ENCODE assay signal across 8 cellular contexts in genomic region chr12:7439579-7440505, GRCh38. TPM values are rescaled to one million over a fixed set of nuclear protein-coding genes. Genes with fewer than 3 reads are reported as not detected.
DNase-seq lines count a peak whose midpoint lies in the region; ATAC-seq, FAIRE-seq and TF ChIP-seq lines count a peak whose summit lies in the region.

No MANE protein-coding gene starts in this region.

- H3K4me3 ChIP-seq in BE2C (ENCODE audit: low read depth, low read length) (peak overlapping the region; percentile 41), Peyer's patch (peak overlapping the region in 3 of 4 donors; percentile 3 to 49 (median 40)), K562 (peak overlapping the region; percentile 49)

- H3K4me2 ChIP-seq in K562 (ENCODE audit: insufficient read depth, low read length), result peak overlapping the region; percentile 78

- H3K27ac ChIP-seq in Peyer's patch (peak overlapping the region in 1 of 4 donors; percentile 55), K562 (ENCODE audit: extremely low read depth, low read depth, low read length) (peak overlapping the region; percentile 75)

- H3K27me3 ChIP-seq in BE2C, result peaks cover 12% of the 10 kb centered on the region; the same call in 1 of the 2 replicates
- no peaks in the 10 kb centered on the region for H3K27me3 ChIP-seq in Peyer's patch
- H3K27me3 ChIP-seq in K562 (ENCODE audit: control insufficient read depth in 2 of 2, insufficient read depth in 2 of 2, low read length in 2 of 2), result no peaks in the 10 kb centered on the region

- TF ChIP-seq RAD21 in K562 (CRISPR knock-in tag; conservative IDR thresholded peaks at IDR 0.05 in 1 of 2, IDR thresholded peaks at IDR 0.05 in 1 of 2), result peak; percentile 8 to 23; a peak in 1 of 4 replicates

- DNase-seq in BE2C, result peak; percentile 88
- DNase-seq in Peyer's patch, result peak in 2 of 3 donors; percentile 58 to 59
- DNase-seq in K562 (ENCODE audit: extremely low read depth in 1 of 4, low spot score in 3 of 4), result peak; percentile 69 to 83 (median 73)
- peak; percentile 79 for DNase-seq in iris pigment epithelial cell (ENCODE audit: low read depth)
- peak; percentile 38 for DNase-seq in stimulated activated CD4-positive, alpha-beta T cell treated with anti-CD3 and anti-CD28 coated beads, Interleukin-4, amount 100 ng/mL, for 1 hour
- no peak for DNase-seq in NCI-H128 (lab: John Stamatoyannopoulos, UW; ENCODE audit: unreplicated experiment)
- no peak for DNase-seq in cortex of kidney (lab: John Stamatoyannopoulos, UW)
- no peak for DNase-seq in SKM-1 treated with dmso at 0.1 percent for 144 hours (lab: John Stamatoyannopoulos, UW; ENCODE audit: unreplicated experiment)

- H3K36me3 ChIP-seq in BE2C (no peaks in the 10 kb centered on the region), Peyer's patch (no peaks in the 10 kb centered on the region), K562 (ENCODE audit: control insufficient read depth, insufficient read depth, low read length) (no peaks in the 10 kb centered on the region)

- H3K9me1 ChIP-seq in K562 (ENCODE audit: control insufficient read depth, insufficient read depth, low read length), result no peaks in the 10 kb centered on the region

- H3K9ac ChIP-seq in K562 (ENCODE audit: insufficient read depth in 1 of 2, low read depth in 2 of 2, low read length in 2 of 2), result peak overlapping the region; percentile 68 to 82

- POLR2A ChIA-PET in K562 (lab: Yijun Ruan, JAX), result interaction anchor here (0.9 to 1.2 kb wide), 2 partner anchors 12 to 16 kb away, joined by 3 read pairs; no protein-coding TSS in a partner anchor

- BruUV-seq in K562 (replicated peaks; lab: Mats Ljungman, UMichigan), result no TSS peak

- peak; percentile 96 for ATAC-seq in K562

- in situ Hi-C loops in K562 (cut with MboI), result loop anchor here (10.0 kb wide), 1 partner anchor 65 kb away; no protein-coding TSS in a partner anchor

- TF ChIP-seq POLR2A in Peyer's patch (IDR thresholded peaks at IDR 0.05), result no peak
- TF ChIP-seq POLR2A in K562 (conservative IDR thresholded peaks at IDR 0.05), result peak; percentile 75

- WGBS in K562 (ENCODE audit: insufficient coverage, low coverage, missing lambda C conversion rate), result under 1% methylated on average over 23 of the region's 84 CpGs

- H3K79me2 ChIP-seq in K562 (ENCODE audit: control insufficient read depth, insufficient read depth, low read length), result no peaks in the 10 kb centered on the region

- TF ChIP-seq EP300 in K562 (IDR thresholded peaks at IDR 0.05; ENCODE audit: low read length), result no peak

- no peaks in the 10 kb centered on the region for H4K20me1 ChIP-seq in K562 (replicated peaks; ENCODE audit: control insufficient read depth, insufficient read depth, low read length)

- H3K4me1 ChIP-seq in BE2C, result no peaks in the 10 kb centered on the region
- H3K4me1 ChIP-seq in Peyer's patch, result no peaks in the 10 kb centered on the region
- peaks cover 0 to 4% of the 10 kb centered on the region in 2 experiments; a peak in 1 of 5 replicates for H3K4me1 ChIP-seq in K562 (replicated peaks in 1 of 2; ENCODE audit: control insufficient read depth in 2 of 2, insufficient read depth in 2 of 2, low read length in 2 of 2)

- TF ChIP-seq CTCF in BE2C (IDR thresholded peaks at IDR 0.05; ENCODE audit: low read depth, low read length) (no peak), Peyer's patch (IDR thresholded peaks at IDR 0.05) (peak in 1 of 6 experiments; percentile 9), K562 (IDR thresholded peaks at IDR 0.05 in 2 of 3, conservative IDR thresholded peaks at IDR 0.05 in 1 of 3; ENCODE audit: insufficient read depth in 2 of 3, low read depth in 1 of 3, low read length in 3 of 3) (peak in 2 of 3 experiments; percentile 23 to 47; a peak in 2 of 6 replicates)

- no peaks in the 10 kb centered on the region for H3K9me3 ChIP-seq in BE2C
- H3K9me3 ChIP-seq in Peyer's patch, result no peaks in the 10 kb centered on the region
- no peaks in the 10 kb centered on the region for H3K9me3 ChIP-seq in K562 (replicated peaks; ENCODE audit: control insufficient read depth, insufficient read depth, low read depth, low read length)

- peak; percentile 76 for FAIRE-seq in K562 (lab: Jason Lieb, UNC)

- intact Hi-C loops in K562 (cut with micrococcal nuclease), result no loop called here

- CTCF ChIA-PET in K562 (lab: Yijun Ruan, JAX; ENCODE audit: low intra/inter-chr PET ratio), result interaction anchor here (1.0 kb wide), 1 partner anchor 20 kb away, joined by 3 read pairs; no protein-coding TSS in a partner anchor

- H2AFZ ChIP-seq in K562 (ENCODE audit: low read depth, low read length), result peak overlapping the region; percentile 76

TF ChIP-seq in K562, 482 proteins besides CTCF, POLR2A, EP300 and RAD21 (continues in another document):
- TF ChIP-seq NCOA6 (IDR thresholded peaks at IDR 0.05), result no peak
- TF ChIP-seq BRF1 (IDR thresholded peaks at IDR 0.05; ENCODE audit: borderline replicate concordance, extremely low read depth, insufficient read length), result no peak
- no peak for TF ChIP-seq TCFL5 (CRISPR knock-in tag; conservative IDR thresholded peaks at IDR 0.05)
- TF ChIP-seq MTA1 (IDR thresholded peaks at IDR 0.05; ENCODE audit: borderline replicate concordance), result no peak
- TF ChIP-seq RBFOX2 (IDR thresholded peaks at IDR 0.05; ENCODE audit: low read depth, low read length), result peak; percentile 84
- no peak for TF ChIP-seq SIN3A (IDR thresholded peaks at IDR 0.05; ENCODE audit: borderline replicate concordance in 2 of 2, control insufficient read depth in 1 of 2, low read depth in 2 of 2, low read length in 2 of 2)
- no peak; the same call in 1 of the 2 replicates for TF ChIP-seq TFAP4 (CRISPR knock-in tag; IDR thresholded peaks at IDR 0.05; ENCODE audit: borderline replicate concordance)
- TF ChIP-seq U2AF2 (optimal IDR thresholded peaks at IDR 0.05; ENCODE audit: low read depth, low read length), result no peak
- TF ChIP-seq SREBF2 (CRISPR knock-in tag; IDR thresholded peaks at IDR 0.05), result no peak
- TF ChIP-seq PHB2 (IDR thresholded peaks at IDR 0.05; ENCODE audit: low read depth), result no peak
- TF ChIP-seq MCM3 (IDR thresholded peaks at IDR 0.05), result no peak
- TF ChIP-seq HMG20A (CRISPR knock-in tag; conservative IDR thresholded peaks at IDR 0.05), result no peak
- peak; percentile 59 for TF ChIP-seq SUPT5H (IDR thresholded peaks at IDR 0.05)
- TF ChIP-seq ZNF740 (CRISPR knock-in tag; IDR thresholded peaks at IDR 0.05), result peak; percentile 62; the same call in 1 of the 2 replicates
- TF ChIP-seq ZNF740 (tag; IDR thresholded peaks at IDR 0.05), result peak in 1 of 2 experiments; percentile 39; a peak in 1 of 4 replicates
- TF ChIP-seq IRF2 (CRISPR knock-in tag; IDR thresholded peaks at IDR 0.05), result no peak
- no peak for TF ChIP-seq ZFP36 (IDR thresholded peaks at IDR 0.05; ENCODE audit: low read depth, low read length, partially characterized antibody)

RNA-seq across cellular contexts. Expression of gene CD163L1, which starts 4.1 kb away (rescaled TPM):
- 93.1 TPM for polyA plus RNA-seq in BE2C (2012; ENCODE audit: insufficient read depth, insufficient read length, low read depth)
- total RNA-seq in Peyer's patch (100 to 1,000 TPM in 1 of 4 donors, 10 to 100 TPM in 1, 1 to 10 TPM in 2; 3.8 to 194 (median 16.4) TPM), K562 (2014; rRNA removed) (0.53 and 2.0 TPM in 2 replicates), K562 (2014; rRNA removed; fragmentation: Illumina TruSeq; extraction: Trizol) (2.1 and 3.2 TPM in 2 replicates), K562 (2015; rRNA removed; fragmentation: Illumina TruSeq; extraction: Trizol) (1.5 and 2.6 TPM in 2 replicates), K562 (2021) (1.2 and 1.3 TPM in 2 replicates)
- 0.72 and 0.99 TPM in 2 replicates for total RNA-seq in K562 (2011; cell fraction: chromatin; rRNA removed; ENCODE audit: low replicate concordance)
- not detected in 2 replicates for total RNA-seq in K562 (2011; cell fraction: nucleolus; rRNA removed)
- 0.51 TPM in 1 of 2 replicates, not detected in the other for total RNA-seq in K562 (2011; cell fraction: nucleoplasm; rRNA removed)
- polyA plus RNA-seq in K562 (2011; rRNA removed) (0.39 and 0.72 TPM in 2 replicates), K562 (2014; fragmentation: Illumina TruSeq; extraction: Trizol) (1.1 and 1.5 TPM in 2 replicates), K562 (2014; fragmentation: Nextera tagmentation; extraction: Ambion mirVana) (1 to 10 TPM; 5.1 to 9.2 TPM), K562 (2014; rRNA removed) (0.54 and 2.5 TPM in 2 replicates)
- polyA plus RNA-seq in K562 (2011; cell fraction: cytosol; rRNA removed), result 0.30 and 0.31 TPM in 2 replicates
- 0.16 and 2.0 TPM in 2 replicates for polyA plus RNA-seq in K562 (2011; cell fraction: nucleus; rRNA removed)
- 1.2 and 4.5 TPM in 2 replicates for polyA plus RNA-seq in K562 (2012)
- polyA minus RNA-seq in K562 (2011; rRNA and poly(A)+ RNA removed), result 1.5 and 3.8 TPM in 2 replicates
- polyA minus RNA-seq in K562 (2011; cell fraction: cytosol; rRNA and poly(A)+ RNA removed), result not detected in 2 replicates
- polyA minus RNA-seq in K562 (2011; cell fraction: nucleus; rRNA and poly(A)+ RNA removed), result 2.1 TPM in 1 of 2 replicates, not detected in the other

Comparison
In these comparisons a context has a peak if more than half of its experiments do, and no peak if none do; other contexts are left out.
1. DNase-seq: peak in BE2C (single experiment), Peyer's patch (2 of 3), K562 (4 of 4), iris pigment epithelial cell (single experiment) and stimulated activated CD4-positive, alpha-beta T cell treated with anti-CD3 and anti-CD28 coated beads, Interleukin-4, amount 100 ng/mL, for 1 hour (single experiment); none in NCI-H128 (single experiment), cortex of kidney (single experiment) and SKM-1 treated with dmso at 0.1 percent for 144 hours (single experiment).
2. Peak in every context shown above with its lines, with median percentiles within 50 percentile points of each other: H3K4me3 ChIP-seq.